Comparison of ENCODE assay signal across 15 cellular contexts in genomic region chr6:13044390-13044789, GRCh38.
DNase-seq lines count a peak whose midpoint lies in the region; ATAC-seq and TF ChIP-seq lines count a peak whose summit lies in the region.
"Had no signal": no experiment of that assay in that cellular context is flagged by ENCODE, and none has a peak within 500 bp of the region (broad histone marks: within the 10 kb centered on the region; RNA-seq: fewer than 3 reads in every experiment).

No MANE protein-coding gene starts in this region.

- CTCF ChIA-PET in activated CD4-positive, alpha-beta T cell treated with anti-CD3 and anti-CD28 coated beads for 36 hours (lab: Charles Lee), result interaction anchor here (0.8 kb wide), 1 partner anchor 554 kb away, joined by 4 read pairs; no protein-coding TSS in a partner anchor

- no peak overlapping the region for H3K27ac Mint-ChIP-seq in endodermal cell
- no peak overlapping the region for H3K27ac Mint-ChIP-seq in stimulated activated memory B cell treated with anti-CD40 and anti-IgM and Interleukin-4, amounts not matched to agents 10 μg/mL and 1 μg/mL and 100 μg/mL, for 72 hours
- no peak overlapping the region for H3K27ac Mint-ChIP-seq in activated CD4-positive, alpha-beta T cell treated with anti-CD3 and anti-CD28 coated beads for 36 hours
- H3K27ac Mint-ChIP-seq: activated B cell treated with CpG ODN at 0.5 μM for 24 hours; activated T-helper 2 cell treated with anti-CD3 and anti-CD28 coated beads, Interferon-gamma antibody, Interleukin-2, Interleukin-4, amounts not matched to agents 10 μg/mL and 5 μg/mL and 100 μg/mL, durations not matched to agents 14 hours and 24 hours and 36 hours; nephron had no signal

- H2AFZ ChIP-seq in trophoblast cell (ENCODE audit: insufficient read depth, low read length, poor library complexity), result no peak overlapping the region

- no peaks in the 10 kb centered on the region for H3K4me1 ChIP-seq in endodermal cell (ENCODE audit: control insufficient read depth, insufficient read depth, low read length)
- H3K4me1 ChIP-seq in trophoblast cell (ENCODE audit: control insufficient read depth in 1 of 2, insufficient read depth in 2 of 2, low read length in 2 of 2), result no peaks in the 10 kb centered on the region

- H3K79me1 ChIP-seq in trophoblast cell (ENCODE audit: low read length), result no peaks in the 10 kb centered on the region

- H3K27me3 ChIP-seq in endodermal cell (ENCODE audit: control insufficient read depth, insufficient read depth, low read length, poor library complexity, severe bottlenecking) (no peaks in the 10 kb centered on the region), trophoblast cell (ENCODE audit: insufficient read depth, low read length) (no peaks in the 10 kb centered on the region)
- H3K27me3 ChIP-seq: stomach had no signal

- no peak overlapping the region for H3K23ac ChIP-seq in trophoblast cell (ENCODE audit: low read length)

- no peak overlapping the region for H2AK5ac ChIP-seq in trophoblast cell (ENCODE audit: low read length)

- peak; percentile 86 for DNase-seq in H4 (ENCODE audit: low spot score)
- peak; percentile 97 for DNase-seq in NCI-H226
- DNase-seq in endodermal cell, result peak; percentile 75
- peak; percentile 93 to 95 for DNase-seq in trophoblast cell
- no peak for DNase-seq in middle frontal gyrus (ENCODE audit: extremely low spot score, low spot score)
- DNase-seq in NCI-H1048 (lab: John Stamatoyannopoulos, UW), result no peak
- DNase-seq in activated CD4-positive, alpha-beta T cell treated with anti-CD3 and anti-CD28 coated beads for 36 hours, result no peak
- DNase-seq: activated B cell treated with CpG ODN at 0.5 μM for 24 hours, GDM1, PC-3, stomach had no signal

- no peaks in the 10 kb centered on the region for H3K9me3 Mint-ChIP-seq in endodermal cell
- H3K9me3 Mint-ChIP-seq in stimulated activated memory B cell treated with anti-CD40 and anti-IgM and Interleukin-4, amounts not matched to agents 10 μg/mL and 1 μg/mL and 100 μg/mL, for 72 hours, result no peaks in the 10 kb centered on the region
- no peaks in the 10 kb centered on the region for H3K9me3 Mint-ChIP-seq in activated CD4-positive, alpha-beta T cell treated with anti-CD3 and anti-CD28 coated beads for 36 hours (ENCODE audit: low read depth)
- H3K9me3 Mint-ChIP-seq: activated B cell treated with CpG ODN at 0.5 μM for 24 hours; activated T-helper 2 cell treated with anti-CD3 and anti-CD28 coated beads, Interferon-gamma antibody, Interleukin-2, Interleukin-4, amounts not matched to agents 10 μg/mL and 5 μg/mL and 100 μg/mL, durations not matched to agents 14 hours and 24 hours and 36 hours; nephron had no signal

- H3K36me3 ChIP-seq in endodermal cell (ENCODE audit: control insufficient read depth, insufficient read depth, low read length) (no peaks in the 10 kb centered on the region), trophoblast cell (ENCODE audit: control insufficient read depth in 1 of 2, insufficient read depth in 2 of 2, low read length in 2 of 2) (no peaks in the 10 kb centered on the region)
- H3K36me3 ChIP-seq: stomach had no signal

- H3K27me3 Mint-ChIP-seq in endodermal cell (ENCODE audit: insufficient read depth), result no peaks in the 10 kb centered on the region
- no peaks in the 10 kb centered on the region for H3K27me3 Mint-ChIP-seq in stimulated activated memory B cell treated with anti-CD40 and anti-IgM and Interleukin-4, amounts not matched to agents 10 μg/mL and 1 μg/mL and 100 μg/mL, for 72 hours
- peaks cover 16% of the 10 kb centered on the region for H3K27me3 Mint-ChIP-seq in activated CD4-positive, alpha-beta T cell treated with anti-CD3 and anti-CD28 coated beads for 36 hours
- H3K27me3 Mint-ChIP-seq: activated B cell treated with CpG ODN at 0.5 μM for 24 hours had no signal

- no peak overlapping the region for H4K91ac ChIP-seq in trophoblast cell (ENCODE audit: low read depth, low read length)

- H3K79me2 ChIP-seq in trophoblast cell (ENCODE audit: control insufficient read depth, insufficient read depth, low read length, poor library complexity), result no peaks in the 10 kb centered on the region

- intact Hi-C loops in activated CD4-positive, alpha-beta T cell treated with anti-CD3 and anti-CD28 coated beads for 36 hours (cut with DNase I, micrococcal nuclease), result no loop called here

- ATAC-seq in stimulated activated memory B cell treated with anti-CD40 and anti-IgM and Interleukin-4, amounts not matched to agents 10 μg/mL and 1 μg/mL and 100 μg/mL, for 72 hours, result no peak
- ATAC-seq in activated CD4-positive, alpha-beta T cell treated with anti-CD3 and anti-CD28 coated beads for 36 hours, result no peak
- ATAC-seq: PC-3 had no signal

- no peak overlapping the region for H2BK120ac ChIP-seq in trophoblast cell (ENCODE audit: insufficient read depth, low read length, poor library complexity)

- no peak overlapping the region for H3K4me2 ChIP-seq in trophoblast cell (ENCODE audit: low read length)
- H3K4me2 ChIP-seq: KMS-11 had no signal

- no peak overlapping the region for H3K14ac ChIP-seq in trophoblast cell (ENCODE audit: low read length)

- H3K4me3 ChIP-seq in endodermal cell (ENCODE audit: low read length) (no peak overlapping the region), trophoblast cell (ENCODE audit: low read depth, low read length) (no peak overlapping the region)
- H3K4me3 ChIP-seq: stomach had no signal

- TF ChIP-seq CTCF in endodermal cell (conservative IDR thresholded peaks at IDR 0.05), result peak; percentile 31

- H3K4ac ChIP-seq in trophoblast cell (ENCODE audit: low read depth, low read length), result no peak overlapping the region

- no peaks in the 10 kb centered on the region for H3K36me3 Mint-ChIP-seq in endodermal cell (ENCODE audit: low read depth)
- no peaks in the 10 kb centered on the region for H3K36me3 Mint-ChIP-seq in stimulated activated memory B cell treated with anti-CD40 and anti-IgM and Interleukin-4, amounts not matched to agents 10 μg/mL and 1 μg/mL and 100 μg/mL, for 72 hours
- no peaks in the 10 kb centered on the region for H3K36me3 Mint-ChIP-seq in activated CD4-positive, alpha-beta T cell treated with anti-CD3 and anti-CD28 coated beads for 36 hours (ENCODE audit: low read depth)

- POLR2A ChIA-PET in activated CD4-positive, alpha-beta T cell treated with anti-CD3 and anti-CD28 coated beads for 36 hours (lab: Charles Lee), result no interaction called here

- no peak overlapping the region for H4K12ac ChIP-seq in trophoblast cell (ENCODE audit: low read depth, low read length)

- no peaks in the 10 kb centered on the region for H3K9me3 ChIP-seq in endodermal cell (ENCODE audit: control insufficient read depth, low read length)
- no peaks in the 10 kb centered on the region for H3K9me3 ChIP-seq in trophoblast cell (ENCODE audit: insufficient read depth, low read depth, low read length)
- H3K9me3 ChIP-seq: stomach had no signal

- H3K4me1 Mint-ChIP-seq in endodermal cell, result no peaks in the 10 kb centered on the region
- H3K4me1 Mint-ChIP-seq in stimulated activated memory B cell treated with anti-CD40 and anti-IgM and Interleukin-4, amounts not matched to agents 10 μg/mL and 1 μg/mL and 100 μg/mL, for 72 hours, result no peaks in the 10 kb centered on the region
- no peaks in the 10 kb centered on the region for H3K4me1 Mint-ChIP-seq in activated CD4-positive, alpha-beta T cell treated with anti-CD3 and anti-CD28 coated beads for 36 hours
- H3K4me1 Mint-ChIP-seq: activated B cell treated with CpG ODN at 0.5 μM for 24 hours, nephron had no signal

- no peak overlapping the region for H2BK5ac ChIP-seq in trophoblast cell (ENCODE audit: low read depth, low read length, poor library complexity)

- no peak overlapping the region for H3K9ac ChIP-seq in endodermal cell (ENCODE audit: extremely low read depth, low read length, poor library complexity, severe bottlenecking)
- H3K9ac ChIP-seq in trophoblast cell (ENCODE audit: low read length), result no peak overlapping the region
- H3K9ac ChIP-seq: KMS-11 had no signal

- H3K4me3 Mint-ChIP-seq in endodermal cell, result no peak overlapping the region
- no peak overlapping the region for H3K4me3 Mint-ChIP-seq in stimulated activated memory B cell treated with anti-CD40 and anti-IgM and Interleukin-4, amounts not matched to agents 10 μg/mL and 1 μg/mL and 100 μg/mL, for 72 hours
- H3K4me3 Mint-ChIP-seq in activated CD4-positive, alpha-beta T cell treated with anti-CD3 and anti-CD28 coated beads for 36 hours, result no peak overlapping the region
- H3K4me3 Mint-ChIP-seq: activated B cell treated with CpG ODN at 0.5 μM for 24 hours, nephron had no signal

- H3K27ac ChIP-seq in endodermal cell (ENCODE audit: low read depth, low read length) (no peak overlapping the region), trophoblast cell (ENCODE audit: low read depth, low read length) (no peak overlapping the region)
- H3K27ac ChIP-seq: KMS-11, stomach had no signal

- H3K18ac ChIP-seq in trophoblast cell (ENCODE audit: low read length), result no peak overlapping the region

- H4K8ac ChIP-seq in trophoblast cell (ENCODE audit: low read depth, low read length), result no peak overlapping the region

- no peak overlapping the region for H2BK12ac ChIP-seq in trophoblast cell (ENCODE audit: low read length)

- WGBS in endodermal cell (ENCODE audit: insufficient coverage in 1 of 2, insufficient read length in 1 of 2), 2 experiments, result 89 to 93% methylated on average over 6 of the region's 6 CpGs
- no CpG with 5 or more reads among the region's 6 CpGs for WGBS in trophoblast cell (ENCODE audit: extremely low coverage, insufficient coverage, insufficient read length)

Comparison
In these comparisons a context has a peak if more than half of its experiments do, and no peak if none do; other contexts are left out.
1. DNase-seq: peak in H4 (single experiment), NCI-H226 (single experiment), endodermal cell (single experiment) and trophoblast cell (2 of 2); none in middle frontal gyrus (single experiment), NCI-H1048 (single experiment) and activated CD4-positive, alpha-beta T cell treated with anti-CD3 and anti-CD28 coated beads for 36 hours (single experiment).